Comparison of ENCODE assay signal across 1 cellular context in the genomic region with DNA sequence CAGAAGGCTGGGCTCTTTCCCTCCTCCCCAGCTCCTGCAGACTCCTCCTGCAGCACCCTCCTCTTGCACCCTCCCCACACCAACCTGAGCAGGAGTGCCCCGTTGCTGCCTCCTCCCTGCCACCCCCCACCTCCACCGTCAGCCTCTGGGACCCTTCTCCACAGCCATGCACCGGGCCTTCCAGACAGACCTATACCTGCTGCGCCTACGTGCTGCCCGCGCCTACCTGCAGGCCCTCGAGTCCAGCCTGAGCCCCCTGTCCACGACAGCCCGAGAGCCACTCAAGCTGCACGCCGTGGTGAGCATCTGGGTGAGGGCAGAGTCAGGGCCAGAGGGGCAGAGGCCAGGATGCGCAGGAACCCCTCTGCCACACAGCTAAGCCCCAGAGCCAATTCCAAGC.
A peak's percentile ranks its signal among the peaks of the same experiment; 100 is the strongest.
TF ChIP-seq lines count a peak whose summit lies in the region.

No MANE protein-coding gene starts in this region.

TF ChIP-seq in K562, 482 proteins besides CTCF, POLR2A, EP300 and RAD21:
- TF ChIP-seq ZNF263 (CRISPR knock-in tag; IDR thresholded peaks at IDR 0.05; ENCODE audit: borderline replicate concordance) (peak; percentile 55; the same call in 1 of the 2 replicates), SLC30A9 (CRISPR knock-in tag; IDR thresholded peaks at IDR 0.05) (no peak), NCOA1 (IDR thresholded peaks at IDR 0.05; ENCODE audit: low read depth) (no peak)
